In genomic region chr20:50460608-50461268, GRCh38 we compare ENCODE assay signal across 7 cellular contexts. TPM values are rescaled to one million over a fixed set of nuclear protein-coding genes. Genes with fewer than 3 reads are reported as not detected.
A peak's percentile ranks its signal among the peaks of the same experiment; 100 is the strongest.
DNase-seq lines count a peak whose midpoint lies in the region; ATAC-seq, FAIRE-seq and TF ChIP-seq lines count a peak whose summit lies in the region.

No MANE protein-coding gene starts in this region.

- H3K4me1 ChIP-seq in Panc1 (ENCODE audit: control insufficient read depth, insufficient read depth, low read length), result peaks cover 8% of the 10 kb centered on the region
- peaks cover 0 to 2% of the 10 kb centered on the region in 2 donors for H3K4me1 ChIP-seq in neuronal stem cell (ENCODE audit: control insufficient read depth in 2 of 2, insufficient read depth in 1 of 2, low read depth in 1 of 2, low read length in 2 of 2)

- H3K27me3 Mint-ChIP-seq in activated T-cell treated with anti-CD3 and anti-CD28 coated beads, Interleukin-2, amount 50 U/mL, for 4 hours (ENCODE audit: low read depth), result peaks cover 2% of the 10 kb centered on the region
- peaks cover 26% of the 10 kb centered on the region for H3K27me3 Mint-ChIP-seq in stimulated activated naive CD8-positive, alpha-beta T cell treated with anti-CD3 and anti-CD28 coated beads, Interleukin-15, amount 100 ng/mL, for 72 hours

- H3K79me1 ChIP-seq in neuronal stem cell (ENCODE audit: low read depth, low read length), result no peaks in the 10 kb centered on the region

- H3K9me3 Mint-ChIP-seq in activated T-cell treated with anti-CD3 and anti-CD28 coated beads, Interleukin-2, amount 50 U/mL, for 4 hours, result no peaks in the 10 kb centered on the region
- no peaks in the 10 kb centered on the region for H3K9me3 Mint-ChIP-seq in stimulated activated naive CD8-positive, alpha-beta T cell treated with anti-CD3 and anti-CD28 coated beads, Interleukin-15, amount 100 ng/mL, for 72 hours

- peak; percentile 95 for FAIRE-seq in HTR-8/SVneo (lab: Jason Lieb, UNC)

- H3K27me3 ChIP-seq in Panc1 (ENCODE audit: control insufficient read depth, insufficient read depth, low read length) (no peaks in the 10 kb centered on the region), neuronal stem cell (ENCODE audit: control insufficient read depth in 3 of 3, insufficient read depth in 3 of 3, low read depth in 1 of 3, low read length in 3 of 3) (peaks cover 0 to 10% (median 0%) of the 10 kb centered on the region in 3 experiments)

- H3K23ac ChIP-seq in neuronal stem cell (ENCODE audit: low read depth, low read length, poor library complexity), result no peak overlapping the region

- no CpG with 5 or more reads among the region's 13 CpGs for WGBS in neuronal stem cell (ENCODE audit: extremely low coverage in 2 of 2, insufficient read length in 2 of 2, insufficient replicate concordance in 1 of 2), 2 donors

- in situ Hi-C loops in Panc1 (cut with HindIII; ENCODE audit: low pct_unique_long_range_greater_than_20kb, low sequenced_read_pairs), result no loop called here

- intact Hi-C loops in Panc1 (cut with micrococcal nuclease; ENCODE audit: unreplicated experiment), result loop anchor here (10.0 kb wide), 1 partner anchor 166 kb away; no protein-coding TSS in a partner anchor

- peak overlapping the region; percentile 33 for H3K18ac ChIP-seq in neuronal stem cell (ENCODE audit: low read length)

- H4K8ac ChIP-seq in neuronal stem cell (ENCODE audit: low read depth, low read length), result no peak overlapping the region

- H3K4me3 Mint-ChIP-seq in activated T-cell treated with anti-CD3 and anti-CD28 coated beads, Interleukin-2, amount 50 U/mL, for 4 hours, result no peak overlapping the region
- no peak overlapping the region for H3K4me3 Mint-ChIP-seq in stimulated activated naive CD8-positive, alpha-beta T cell treated with anti-CD3 and anti-CD28 coated beads, Interleukin-15, amount 100 ng/mL, for 72 hours

- H2BK120ac ChIP-seq in neuronal stem cell (ENCODE audit: low read depth, low read length), result no peak overlapping the region

- peak; percentile 91 for ATAC-seq in Panc1
- peak; percentile 85 to 86 for ATAC-seq in activated T-cell treated with anti-CD3 and anti-CD28 coated beads, Interleukin-2, amount 50 U/mL, for 4 hours
- ATAC-seq in stimulated activated naive CD8-positive, alpha-beta T cell treated with anti-CD3 and anti-CD28 coated beads, Interleukin-15, amount 100 ng/mL, for 72 hours, result peak; percentile 89

- H2BK15ac ChIP-seq in neuronal stem cell (ENCODE audit: low read length), result peak overlapping the region; percentile 14

- H3K4ac ChIP-seq in neuronal stem cell (ENCODE audit: low read length), result no peak overlapping the region

- TF ChIP-seq CTCF in GM12873 (IDR thresholded peaks at IDR 0.05; ENCODE audit: insufficient read depth, low read depth, low read length, missing control alignments) (peak; percentile 94), Panc1 (IDR thresholded peaks at IDR 0.05) (peak; percentile 94), fibroblast of mammary gland (conservative IDR thresholded peaks at IDR 0.05; ENCODE audit: control insufficient read depth, insufficient read depth, low read depth, low read length) (peak; percentile 91)

- H2BK5ac ChIP-seq in neuronal stem cell (ENCODE audit: low read length), result no peak overlapping the region

- no peaks in the 10 kb centered on the region for H3K4me1 Mint-ChIP-seq in activated T-cell treated with anti-CD3 and anti-CD28 coated beads, Interleukin-2, amount 50 U/mL, for 4 hours (ENCODE audit: low read depth)
- peaks cover 29% of the 10 kb centered on the region for H3K4me1 Mint-ChIP-seq in stimulated activated naive CD8-positive, alpha-beta T cell treated with anti-CD3 and anti-CD28 coated beads, Interleukin-15, amount 100 ng/mL, for 72 hours

- H3K9ac ChIP-seq in neuronal stem cell (ENCODE audit: low read depth, low read length, poor library complexity), result no peak overlapping the region

- H3K36me3 ChIP-seq in Panc1 (ENCODE audit: control insufficient read depth, insufficient read depth, low read length) (no peaks in the 10 kb centered on the region), neuronal stem cell (replicated peaks in 1 of 2; ENCODE audit: control insufficient read depth in 2 of 2, insufficient read depth in 2 of 2, low read length in 2 of 2) (no peaks in the 10 kb centered on the region)

- no peak overlapping the region for H3K27ac Mint-ChIP-seq in stimulated activated naive CD8-positive, alpha-beta T cell treated with anti-CD3 and anti-CD28 coated beads, Interleukin-15, amount 100 ng/mL, for 72 hours

- no peak overlapping the region for H2AK5ac ChIP-seq in neuronal stem cell (ENCODE audit: low read depth, low read length)

- POLR2A ChIA-PET in Panc1 (lab: Charles Lee), result no interaction called here

- no peak overlapping the region for H4K91ac ChIP-seq in neuronal stem cell (ENCODE audit: low read depth, low read length, poor library complexity)

- no peak overlapping the region for H2BK12ac ChIP-seq in neuronal stem cell (ENCODE audit: low read length)

- no peak overlapping the region for H2AFZ ChIP-seq in neuronal stem cell (ENCODE audit: low read length)

- peak; percentile 99 for DNase-seq in HTR-8/SVneo (ENCODE audit: insufficient read length, low spot score)
- DNase-seq in Panc1 (ENCODE audit: low read depth, low spot score), result peak; percentile 74
- DNase-seq in activated T-cell treated with anti-CD3 and anti-CD28 coated beads, Interleukin-2, amount 50 U/mL, for 4 hours, result peak; percentile 78
- peak; percentile 85 for DNase-seq in fibroblast of mammary gland (ENCODE audit: low read depth)
- peak; percentile 80 for DNase-seq in neuronal stem cell (ENCODE audit: low spot score)
- peak; percentile 83 to 84 for DNase-seq in stimulated activated naive CD8-positive, alpha-beta T cell treated with anti-CD3 and anti-CD28 coated beads, Interleukin-15, amount 100 ng/mL, for 72 hours

- no peak overlapping the region for H3K4me2 ChIP-seq in neuronal stem cell (ENCODE audit: insufficient read depth, low read length, poor library complexity, severe bottlenecking)

- CTCF ChIA-PET in Panc1 (lab: Charles Lee), result no interaction called here

- H3K9me3 ChIP-seq in Panc1 (ENCODE audit: control insufficient read depth, insufficient read depth, low read depth, low read length) (no peaks in the 10 kb centered on the region), neuronal stem cell (replicated peaks in 1 of 2; ENCODE audit: control insufficient read depth in 2 of 2, insufficient read depth in 1 of 2, low read depth in 1 of 2, low read length in 2 of 2) (no peaks in the 10 kb centered on the region)

- no peak overlapping the region for H3K27ac ChIP-seq in Panc1 (ENCODE audit: low read length)
- no peak overlapping the region for H3K27ac ChIP-seq in neuronal stem cell (replicated peaks; ENCODE audit: low read length)

- no peaks in the 10 kb centered on the region for H3K36me3 Mint-ChIP-seq in activated T-cell treated with anti-CD3 and anti-CD28 coated beads, Interleukin-2, amount 50 U/mL, for 4 hours (ENCODE audit: insufficient read depth)

- no peak overlapping the region for H3K14ac ChIP-seq in neuronal stem cell (ENCODE audit: low read length)

- BruUV-seq in Panc1 (replicated peaks; lab: Mats Ljungman, UMichigan), result no TSS peak

- no peak overlapping the region for H3K4me3 ChIP-seq in Panc1 (ENCODE audit: low read depth in 2 of 2, low read length in 2 of 2)
- H3K4me3 ChIP-seq in fibroblast of mammary gland (ENCODE audit: control insufficient read depth, low read depth, low read length), result no peak overlapping the region
- H3K4me3 ChIP-seq in neuronal stem cell (ENCODE audit: low read length in 2 of 2), result no peak overlapping the region

RNA-seq across cellular contexts. Expression of gene PTPN1, which starts 49.4 kb away (rescaled TPM):
- total RNA-seq in Panc1 (2021; ENCODE audit: unreplicated experiment), result 42.2 TPM
- polyA plus RNA-seq in Panc1 (2012; ENCODE audit: insufficient read length), result 27.3 TPM
- total RNA-seq in activated T-cell treated with anti-CD3 and anti-CD28 coated beads, Interleukin-2, amount 50 U/mL, for 4 hours, result 10 to 100 TPM; 72.0 to 87.9 (median 72.3) TPM
- polyA plus RNA-seq in neuronal stem cell (2013, experiment 1 of 2), result 30.8 TPM
- polyA plus RNA-seq in neuronal stem cell (2013, experiment 2 of 2), result 29.7 TPM
